ENCODE assay signal across 2 cellular contexts in genomic region chr19:42176649-42176989, GRCh38.
TF ChIP-seq lines count a peak whose summit lies in the region.

No MANE protein-coding gene starts in this region.

TF ChIP-seq in GM12878, 131 proteins besides CTCF, POLR2A, EP300 and RAD21:
- TF ChIP-seq SIN3A (IDR thresholded peaks at IDR 0.05; ENCODE audit: low read depth, low read length) = no peak
- no peak for TF ChIP-seq SRF (IDR thresholded peaks at IDR 0.05; ENCODE audit: low read depth in 2 of 2, low read length in 2 of 2)
- peak; percentile 99 for TF ChIP-seq SUZ12 (IDR thresholded peaks at IDR 0.05; ENCODE audit: unreplicated experiment)

TF ChIP-seq in HepG2, 621 proteins besides CTCF, POLR2A, EP300 and RAD21:
- TF ChIP-seq ZNF609 (CRISPR knock-in tag; IDR thresholded peaks at IDR 0.05; ENCODE audit: borderline replicate concordance) (no peak), ZNF207 (IDR thresholded peaks at IDR 0.05; ENCODE audit: borderline replicate concordance) (no peak), HDAC1 (CRISPR knock-in tag; IDR thresholded peaks at IDR 0.05) (no peak), ZNF275 (CRISPR knock-in tag; IDR thresholded peaks at IDR 0.05; ENCODE audit: borderline replicate concordance) (no peak), ZNF235 (CRISPR knock-in tag; IDR thresholded peaks at IDR 0.05; ENCODE audit: borderline replicate concordance) (no peak), ZBTB39 (CRISPR knock-in tag; IDR thresholded peaks at IDR 0.05) (no peak), ZNF746 (CRISPR knock-in tag; IDR thresholded peaks at IDR 0.05) (no peak), ZNF644 (CRISPR knock-in tag; IDR thresholded peaks at IDR 0.05; ENCODE audit: low read depth) (no peak), ZNF280B (CRISPR knock-in tag; IDR thresholded peaks at IDR 0.05; ENCODE audit: borderline replicate concordance) (no peak), NR1H2 (CRISPR knock-in tag; IDR thresholded peaks at IDR 0.05; ENCODE audit: borderline replicate concordance, low read depth) (no peak), FOXP4 (CRISPR knock-in tag; IDR thresholded peaks at IDR 0.05) (no peak), GTF3A (CRISPR knock-in tag; conservative IDR thresholded peaks at IDR 0.05) (no peak), BATF2 (CRISPR knock-in tag; IDR thresholded peaks at IDR 0.05) (no peak), ZNF558 (CRISPR knock-in tag; IDR thresholded peaks at IDR 0.05; ENCODE audit: borderline replicate concordance) (no peak), KLF6 (CRISPR knock-in tag; IDR thresholded peaks at IDR 0.05) (no peak), YEATS2 (CRISPR knock-in tag; IDR thresholded peaks at IDR 0.05; ENCODE audit: borderline replicate concordance) (no peak), ZIK1 (CRISPR knock-in tag; IDR thresholded peaks at IDR 0.05; ENCODE audit: borderline replicate concordance, low read depth) (no peak), NCOA1 (CRISPR knock-in tag; IDR thresholded peaks at IDR 0.05) (no peak), SNAI1 (CRISPR knock-in tag; IDR thresholded peaks at IDR 0.05; ENCODE audit: borderline replicate concordance) (no peak), ZNF770 (CRISPR knock-in tag; IDR thresholded peaks at IDR 0.05) (no peak)
